Comparison of ENCODE assay signal across 8 cellular contexts in the genomic region with DNA sequence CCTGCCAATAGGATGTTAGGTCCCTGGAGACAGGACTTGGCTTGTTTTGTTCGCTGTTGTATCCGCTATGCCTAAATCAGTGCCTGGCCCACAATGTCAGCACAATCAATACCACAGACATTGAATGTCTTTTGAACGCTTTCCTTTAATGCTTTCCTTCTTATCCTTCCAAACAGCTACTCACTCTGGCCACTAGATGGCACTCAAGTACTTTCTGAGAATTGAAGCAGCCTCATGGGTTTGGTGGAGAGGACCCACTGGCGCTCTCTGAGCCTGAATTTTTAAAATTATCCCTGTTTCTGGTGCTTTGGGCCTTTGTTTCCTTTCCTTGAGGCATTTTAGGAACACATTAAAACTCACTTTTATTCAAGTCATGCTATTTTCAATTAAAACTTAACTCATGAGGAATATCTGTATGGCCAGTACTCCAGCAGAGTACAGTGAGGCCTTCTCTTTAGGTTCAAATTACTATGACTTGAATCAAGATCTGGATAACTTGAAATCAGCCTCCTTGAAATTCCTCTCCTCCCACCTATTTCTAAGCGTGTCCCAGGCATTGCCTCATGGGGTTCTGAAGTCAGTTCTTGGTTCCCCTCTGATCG. TPM values are rescaled to one million over a fixed set of nuclear protein-coding genes. Genes with fewer than 3 reads are reported as not detected.
A peak's percentile ranks its signal among the peaks of the same experiment; 100 is the strongest.
DNase-seq lines count a peak whose midpoint lies in the region; ATAC-seq lines count a peak whose summit lies in the region.

No MANE protein-coding gene starts in this region.

- H3K4me3 Mint-ChIP-seq in CD4-positive, alpha-beta memory T cell = peak overlapping the region; percentile 45 to 82 (median 66)
- H3K4me3 Mint-ChIP-seq in activated CD8-positive, alpha-beta T cell treated with anti-CD3 and anti-CD28 coated beads, Interleukin-2, amount 10 ng/mL, durations not matched to agents 7 days and 5 days = no peak overlapping the region

- no peaks in the 10 kb centered on the region for H3K9me3 ChIP-seq in CD4-positive, alpha-beta memory T cell (ENCODE audit: control insufficient read depth in 1 of 2, low read length in 2 of 2)

- peaks cover 42% of the 10 kb centered on the region for H3K4me1 ChIP-seq in CD4-positive, alpha-beta memory T cell (ENCODE audit: insufficient read depth, low read length)

- peaks cover 24 to 57% (median 39%) of the 10 kb centered on the region in 4 donors for H3K4me1 Mint-ChIP-seq in CD4-positive, alpha-beta memory T cell
- H3K4me1 Mint-ChIP-seq in activated CD8-positive, alpha-beta T cell treated with anti-CD3 and anti-CD28 coated beads, Interleukin-2, amount 10 ng/mL, durations not matched to agents 7 days and 5 days (ENCODE audit: low read depth) = peaks cover 32% of the 10 kb centered on the region

- H3K27me3 Mint-ChIP-seq in CD4-positive, alpha-beta memory T cell = peaks cover 0 to 3% of the 10 kb centered on the region in 2 donors
- H3K27me3 Mint-ChIP-seq in activated CD8-positive, alpha-beta T cell treated with anti-CD3 and anti-CD28 coated beads, Interleukin-2, amount 10 ng/mL, durations not matched to agents 7 days and 5 days (ENCODE audit: low read depth) = peaks cover 8% of the 10 kb centered on the region

- intact Hi-C loops in CD4-positive, alpha-beta memory T cell (cut with micrococcal nuclease) = loop anchor here (1.0 to 10.0 kb wide), 4 partner anchors 120 to 1427 kb away; a partner anchor contains a TSS

- no peak for ATAC-seq in activated CD8-positive, alpha-beta T cell treated with anti-CD3 and anti-CD28 coated beads, Interleukin-2, amount 10 ng/mL, durations not matched to agents 7 days and 5 days
- no peak for ATAC-seq in HG02884 (IDR thresholded peaks at IDR 0.05; ENCODE audit: unreplicated experiment)
- ATAC-seq in HG02571 (IDR thresholded peaks at IDR 0.05; ENCODE audit: unreplicated experiment) = no peak

- H3K4me3 ChIP-seq in CD4-positive, alpha-beta memory T cell (ENCODE audit: low read length in 2 of 2) = no peak overlapping the region
- H3K4me3 ChIP-seq in H7 (ENCODE audit: insufficient read depth, low read depth, low read length) = no peak overlapping the region

- H3K27ac Mint-ChIP-seq in CD4-positive, alpha-beta memory T cell = peak overlapping the region; percentile 88 to 99 (median 98)
- peak overlapping the region; percentile 20 for H3K27ac Mint-ChIP-seq in activated CD8-positive, alpha-beta T cell treated with anti-CD3 and anti-CD28 coated beads, Interleukin-2, amount 10 ng/mL, durations not matched to agents 7 days and 5 days

- POLR2A ChIA-PET in CD4-positive, alpha-beta memory T cell (lab: Charles Lee; ENCODE audit: partially characterized antibody) = interaction anchor here (1.2 kb wide), 1 partner anchor 834 kb away, joined by 4 read pairs; no protein-coding TSS in a partner anchor
- POLR2A ChIA-PET in activated CD8-positive, alpha-beta T cell treated with anti-CD3 and anti-CD28 coated beads, Interleukin-2, amount 10 ng/mL, durations not matched to agents 7 days and 5 days (lab: Charles Lee) = no interaction called here

- CTCF ChIA-PET in CD4-positive, alpha-beta memory T cell (lab: Charles Lee; ENCODE audit: partially characterized antibody) = interaction anchor here (0.6 to 2.2 kb wide), 12 partner anchors 9 to 848 kb away, joined by 3 to 36 read pairs (median 3); a partner anchor contains a TSS
- CTCF ChIA-PET in activated CD8-positive, alpha-beta T cell treated with anti-CD3 and anti-CD28 coated beads, Interleukin-2, amount 10 ng/mL, durations not matched to agents 7 days and 5 days (lab: Charles Lee) = interaction anchor here (0.7 to 1.9 kb wide), 6 partner anchors 119 to 837 kb away, joined by 3 to 16 read pairs (median 3); no protein-coding TSS in a partner anchor

- no peaks in the 10 kb centered on the region for H3K9me3 Mint-ChIP-seq in CD4-positive, alpha-beta memory T cell
- H3K9me3 Mint-ChIP-seq in activated CD8-positive, alpha-beta T cell treated with anti-CD3 and anti-CD28 coated beads, Interleukin-2, amount 10 ng/mL, durations not matched to agents 7 days and 5 days (ENCODE audit: insufficient read depth) = no peaks in the 10 kb centered on the region

- DNase-seq in CD4-positive, alpha-beta memory T cell = peak; percentile 62 to 80 (median 78)
- DNase-seq in H7 (peak; percentile 83), NCI-H526 (lab: John Stamatoyannopoulos, UW) (peak; percentile 65 to 79), fibroblast of gingiva (ENCODE audit: low read depth) (peak; percentile 57), nucleus accumbens (lab: John Stamatoyannopoulos, UW) (peak in 32 of 56 donors; percentile 5 to 69 (median 23))
- peak; percentile 73 for DNase-seq in activated CD8-positive, alpha-beta T cell treated with anti-CD3 and anti-CD28 coated beads, Interleukin-2, amount 10 ng/mL, durations not matched to agents 7 days and 5 days

- H3K36me3 ChIP-seq in CD4-positive, alpha-beta memory T cell (ENCODE audit: insufficient read depth, low read length) = peaks cover under 1% of the 10 kb centered on the region
- no peaks in the 10 kb centered on the region for H3K36me3 ChIP-seq in H7 (replicated peaks; ENCODE audit: control insufficient read depth, insufficient read depth, low read length)

- H3K27ac ChIP-seq in CD4-positive, alpha-beta memory T cell (ENCODE audit: low read depth, low read length) = no peak overlapping the region

- H3K27me3 ChIP-seq in CD4-positive, alpha-beta memory T cell (ENCODE audit: insufficient read depth, low read length) = no peaks in the 10 kb centered on the region
- H3K27me3 ChIP-seq in H7 (ENCODE audit: control insufficient read depth, insufficient read depth, low read length) = no peaks in the 10 kb centered on the region

- peaks cover 3 to 17% of the 10 kb centered on the region in 2 donors for H3K36me3 Mint-ChIP-seq in CD4-positive, alpha-beta memory T cell
- peaks cover 13% of the 10 kb centered on the region for H3K36me3 Mint-ChIP-seq in activated CD8-positive, alpha-beta T cell treated with anti-CD3 and anti-CD28 coated beads, Interleukin-2, amount 10 ng/mL, durations not matched to agents 7 days and 5 days (ENCODE audit: low read depth)

RNA-seq across cellular contexts. Expression of a gene that starts 3.2 kb away (rescaled TPM):
- 100 to 1,000 TPM; 280 to 292 TPM for total RNA-seq in CD4-positive, alpha-beta memory T cell
- polyA plus RNA-seq in CD4-positive, alpha-beta memory T cell = 10 to 100 TPM in 1 of 2 donors, 1 to 10 TPM in 1; 9.7 to 41.0 TPM
- 2.5 and 3.2 TPM in 2 replicates for total RNA-seq in H7 (2014; rRNA removed; shearing (Covaris generic))
- total RNA-seq in activated CD8-positive, alpha-beta T cell treated with anti-CD3 and anti-CD28 coated beads, Interleukin-2, amount 10 ng/mL, durations not matched to agents 7 days and 5 days = 10 to 100 TPM; 44.5 to 46.1 TPM

Comparison
In these comparisons a context has a peak if more than half of its experiments do, and no peak if none do; other contexts are left out.
1. DNase-seq: peak in every context shown above with its lines; median percentile 83 in H7; 78 in CD4-positive, alpha-beta memory T cell; 73 in activated CD8-positive, alpha-beta T cell treated with anti-CD3 and anti-CD28 coated beads, Interleukin-2, amount 10 ng/mL, durations not matched to agents 7 days and 5 days; 72 in NCI-H526; 57 in fibroblast of gingiva; 23 in nucleus accumbens.
2. RNA of a gene that starts 3.2 kb away (total RNA-seq): 280 to 292 TPM in CD4-positive, alpha-beta memory T cell and 44.5 to 46.1 TPM in activated CD8-positive, alpha-beta T cell treated with anti-CD3 and anti-CD28 coated beads, Interleukin-2, amount 10 ng/mL, durations not matched to agents 7 days and 5 days; 2.5 to 3.2 TPM in H7; every median in the first group is over 10 times any median in the second.